ENCODE assay signal across 1 cellular context in genomic region chr2:150681120-150681796, GRCh38.
TF ChIP-seq lines count a peak whose summit lies in the region.

No MANE protein-coding gene starts in this region.

TF ChIP-seq in SK-N-SH, 30 proteins besides CTCF, POLR2A, EP300 and RAD21 (continued from another document):
- TF ChIP-seq, protein P1, sequence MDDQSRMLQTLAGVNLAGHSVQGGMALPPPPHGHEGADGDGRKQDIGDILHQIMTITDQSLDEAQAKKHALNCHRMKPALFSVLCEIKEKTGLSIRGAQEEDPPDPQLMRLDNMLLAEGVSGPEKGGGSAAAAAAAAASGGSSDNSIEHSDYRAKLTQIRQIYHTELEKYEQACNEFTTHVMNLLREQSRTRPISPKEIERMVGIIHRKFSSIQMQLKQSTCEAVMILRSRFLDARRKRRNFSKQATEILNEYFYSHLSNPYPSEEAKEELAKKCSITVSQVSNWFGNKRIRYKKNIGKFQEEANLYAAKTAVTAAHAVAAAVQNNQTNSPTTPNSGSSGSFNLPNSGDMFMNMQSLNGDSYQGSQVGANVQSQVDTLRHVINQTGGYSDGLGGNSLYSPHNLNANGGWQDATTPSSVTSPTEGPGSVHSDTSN (IDR thresholded peaks at IDR 0.05): peak; percentile 40
- TF ChIP-seq, protein P2, sequence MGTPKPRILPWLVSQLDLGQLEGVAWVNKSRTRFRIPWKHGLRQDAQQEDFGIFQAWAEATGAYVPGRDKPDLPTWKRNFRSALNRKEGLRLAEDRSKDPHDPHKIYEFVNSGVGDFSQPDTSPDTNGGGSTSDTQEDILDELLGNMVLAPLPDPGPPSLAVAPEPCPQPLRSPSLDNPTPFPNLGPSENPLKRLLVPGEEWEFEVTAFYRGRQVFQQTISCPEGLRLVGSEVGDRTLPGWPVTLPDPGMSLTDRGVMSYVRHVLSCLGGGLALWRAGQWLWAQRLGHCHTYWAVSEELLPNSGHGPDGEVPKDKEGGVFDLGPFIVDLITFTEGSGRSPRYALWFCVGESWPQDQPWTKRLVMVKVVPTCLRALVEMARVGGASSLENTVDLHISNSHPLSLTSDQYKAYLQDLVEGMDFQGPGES (IDR thresholded peaks at IDR 0.05; ENCODE audit: low read depth, low read length): no peak
- TF ChIP-seq MEF2A (IDR thresholded peaks at IDR 0.05; ENCODE audit: borderline replicate concordance, low read depth) (no peak), MAX (IDR thresholded peaks at IDR 0.05; ENCODE audit: low read depth) (no peak), FOXM1 (IDR thresholded peaks at IDR 0.05; ENCODE audit: low read depth) (no peak), RCOR1 (IDR thresholded peaks at IDR 0.05; ENCODE audit: low read length) (no peak), RXRA (IDR thresholded peaks at IDR 0.05; ENCODE audit: borderline replicate concordance, low read depth) (peak; percentile 59; the same call in 1 of the 2 replicates), POLR2AphosphoS5 (IDR thresholded peaks at IDR 0.05; ENCODE audit: low read depth, low read length) (no peak), CHD2 (IDR thresholded peaks at IDR 0.05; ENCODE audit: low read length, partially characterized antibody) (no peak), YY1 (IDR thresholded peaks at IDR 0.05; ENCODE audit: low read depth) (no peak)
